Comparison of ENCODE assay signal across 2 cellular contexts in the genomic region with DNA sequence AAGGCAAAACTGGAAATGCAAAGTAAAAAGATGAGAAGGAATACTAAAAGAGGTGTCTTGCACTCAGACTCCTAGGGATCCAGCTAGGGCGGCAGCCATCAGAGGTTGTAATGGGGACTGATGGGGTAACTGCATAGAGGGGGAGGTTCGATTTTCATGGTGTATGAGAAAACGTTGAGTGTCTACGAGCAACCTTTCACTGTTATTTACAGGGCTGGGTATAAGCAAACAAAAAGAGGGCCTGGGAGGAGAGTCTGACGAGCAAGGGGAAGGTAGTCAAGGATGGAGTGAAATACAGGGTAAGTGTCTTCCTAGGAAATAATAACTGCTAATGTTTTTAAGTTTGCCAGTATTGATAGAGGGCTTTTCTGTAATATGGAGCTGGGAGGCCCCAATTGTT. TPM values are rescaled to one million over a fixed set of nuclear protein-coding genes. Genes with fewer than 3 reads are reported as not detected.
"Had no signal": no experiment of that assay in that cellular context is flagged by ENCODE, and none has a peak within 500 bp of the region (broad histone marks: within the 10 kb centered on the region; RNA-seq: fewer than 3 reads in every experiment).

No MANE protein-coding gene starts in this region.

RNA-seq across cellular contexts. Expression of gene CXCL17, which starts 5.6 kb away (rescaled TPM):
- total RNA-seq: G401, GM12878 had no signal

RNA-seq across cellular contexts. Expression of gene CNFN, which starts 58.2 kb away (rescaled TPM):
- total RNA-seq: GM12878 had no signal
